ENCODE assay signal across 10 cellular contexts in genomic region chr19:38266070-38266469, GRCh38. TPM values are rescaled to one million over a fixed set of nuclear protein-coding genes. Genes with fewer than 3 reads are reported as not detected.
DNase-seq lines count a peak whose midpoint lies in the region; ATAC-seq and TF ChIP-seq lines count a peak whose summit lies in the region.
"Had no signal": no experiment of that assay in that cellular context is flagged by ENCODE, and none has a peak within 500 bp of the region (broad histone marks: within the 10 kb centered on the region; RNA-seq: fewer than 3 reads in every experiment).

No MANE protein-coding gene starts in this region.

- no peaks in the 10 kb centered on the region for H3K9me3 ChIP-seq in DOHH2 (ENCODE audit: control insufficient read depth, insufficient read depth, low read length)

- TF ChIP-seq CTCF in DOHH2 (IDR thresholded peaks at IDR 0.05; ENCODE audit: low read depth, low read length, poor library complexity, severe bottlenecking) (no peak), dorsolateral prefrontal cortex (IDR thresholded peaks at IDR 0.05 in 54 of 56, conservative IDR thresholded peaks at IDR 0.05 in 2 of 56; ENCODE audit: low read depth in 1 of 56, partially characterized antibody in 56 of 56) (no peak), osteocyte (IDR thresholded peaks at IDR 0.05) (no peak), GM13976 (IDR thresholded peaks at IDR 0.05; ENCODE audit: borderline replicate concordance, control extremely low read depth, extremely low read depth, insufficient read depth, missing control alignments) (no peak)

- no peaks in the 10 kb centered on the region for H4K20me1 ChIP-seq in DOHH2 (ENCODE audit: control insufficient read depth, insufficient read depth, low read depth, low read length)

- no peaks in the 10 kb centered on the region for H3K79me2 ChIP-seq in DOHH2 (ENCODE audit: control insufficient read depth, low read length)

- H3K4me2 ChIP-seq in DOHH2 (ENCODE audit: low read length) = peak overlapping the region; percentile 80

- DNase-seq in NCI-H2171 (lab: John Stamatoyannopoulos, UW) = peak; percentile 69
- DNase-seq in dorsolateral prefrontal cortex = no peak
- no peak for DNase-seq in osteocyte (ENCODE audit: extremely low spot score, unreplicated experiment)
- DNase-seq in GM13976 (ENCODE audit: low spot score) = no peak
- DNase-seq in stimulated activated CD4-positive, alpha-beta T cell treated with anti-CD3 and anti-CD28 coated beads, Interleukin-4, amount 100 ng/mL, for 4 hours = no peak
- DNase-seq in activated effector memory CD4-positive, alpha-beta T cell treated with anti-CD3 and anti-CD28 coated beads, Interleukin-2, amount 50 U/mL, for 16 hours = no peak
- DNase-seq: left cardiac atrium, SW 1271 had no signal

- ATAC-seq in GM18909 (IDR thresholded peaks at IDR 0.05; ENCODE audit: poor library complexity, unreplicated experiment) = no peak
- ATAC-seq: left cardiac atrium had no signal

- no peaks in the 10 kb centered on the region for H3K36me3 ChIP-seq in DOHH2 (ENCODE audit: control insufficient read depth, low read length)

- peaks cover 24% of the 10 kb centered on the region for H3K4me1 ChIP-seq in DOHH2 (ENCODE audit: control insufficient read depth, low read length)

- H3K4me1 Mint-ChIP-seq in osteocyte (ENCODE audit: unreplicated experiment) = peaks cover 61% of the 10 kb centered on the region

- H3K9me3 Mint-ChIP-seq in osteocyte (ENCODE audit: unreplicated experiment) = no peaks in the 10 kb centered on the region

- H3F3A ChIP-seq in DOHH2 (ENCODE audit: control insufficient read depth, insufficient read depth) = peaks cover 6% of the 10 kb centered on the region

- H3K36me3 Mint-ChIP-seq in osteocyte (ENCODE audit: unreplicated experiment) = no peaks in the 10 kb centered on the region

- peak overlapping the region; percentile 72 for H3K27ac Mint-ChIP-seq in osteocyte (ENCODE audit: unreplicated experiment)

- intact Hi-C loops in dorsolateral prefrontal cortex (cut with DNase I) = loop anchor here in 1 of 2 donors (5.0 kb wide), 1 partner anchor 51 kb away; the partner anchor contains the start of genes KCNK6 and YIF1B

- H3K4me3 ChIP-seq in DOHH2 (ENCODE audit: low read length) = no peak overlapping the region
- H3K4me3 ChIP-seq in dorsolateral prefrontal cortex = peak overlapping the region in 42 of 59 donors; percentile 20 to 86 (median 74)

- H3K27me3 Mint-ChIP-seq in osteocyte (ENCODE audit: unreplicated experiment) = no peaks in the 10 kb centered on the region

- H3K27ac ChIP-seq in DOHH2 (ENCODE audit: low read depth, low read length) (no peak overlapping the region), dorsolateral prefrontal cortex (peak overlapping the region in 34 of 59 donors; percentile 9 to 98 (median 90))

- H3K27me3 ChIP-seq in DOHH2 (ENCODE audit: control insufficient read depth, low read length) (peaks cover 5% of the 10 kb centered on the region), dorsolateral prefrontal cortex (no peaks in the 10 kb centered on the region)

- H3K4me3 Mint-ChIP-seq in osteocyte (ENCODE audit: unreplicated experiment) = no peak overlapping the region

- no peaks in the 10 kb centered on the region for H3K9me2 ChIP-seq in DOHH2 (replicated peaks; ENCODE audit: control insufficient read depth, low read length)

- in situ Hi-C loops in GM13976 (cut with MboI; ENCODE audit: low sequenced_read_pairs, unreplicated experiment) = no loop called here

RNA-seq across cellular contexts. Expression of gene SPINT2, which starts 1.7 kb away (rescaled TPM):
- total RNA-seq in dorsolateral prefrontal cortex (100 to 1,000 TPM in 44 of 120 experiments, 10 to 100 TPM in 76; 41.9 to 135 (median 92.4) TPM), osteocyte (29.5 and 30.4 TPM in 2 replicates)

RNA-seq across cellular contexts. Expression of gene PPP1R14A, which starts 9.9 kb away (rescaled TPM):
- total RNA-seq in dorsolateral prefrontal cortex = 100 to 1,000 TPM in 57 of 120 experiments, 10 to 100 TPM in 63; 17.4 to 465 (median 98.7) TPM
- 45.1 TPM in 2 replicates for total RNA-seq in osteocyte

RNA-seq across cellular contexts. Expression of gene C19orf33, which starts 38.0 kb away (rescaled TPM):
- total RNA-seq in dorsolateral prefrontal cortex (1 to 10 TPM in 38 of 120 experiments, under 1 TPM in 1, not detected in 81; 1.00 to 5.1 (median 2.0) TPM), osteocyte (not detected in 2 replicates)

RNA-seq across cellular contexts. Expression of gene DPF1, which starts 42.0 kb away (rescaled TPM):
- 10 to 100 TPM; 22.0 to 91.2 (median 57.5) TPM for total RNA-seq in dorsolateral prefrontal cortex
- 0.63 and 2.2 TPM in 2 replicates for total RNA-seq in osteocyte

RNA-seq across cellular contexts. Expression of gene YIF1B, which starts 49.7 kb away (rescaled TPM):
- total RNA-seq in dorsolateral prefrontal cortex (10 to 100 TPM; 31.5 to 70.0 (median 48.6) TPM), osteocyte (54.6 and 59.9 TPM in 2 replicates)
